ENCODE assay signal across 1 cellular context in the genomic region with DNA sequence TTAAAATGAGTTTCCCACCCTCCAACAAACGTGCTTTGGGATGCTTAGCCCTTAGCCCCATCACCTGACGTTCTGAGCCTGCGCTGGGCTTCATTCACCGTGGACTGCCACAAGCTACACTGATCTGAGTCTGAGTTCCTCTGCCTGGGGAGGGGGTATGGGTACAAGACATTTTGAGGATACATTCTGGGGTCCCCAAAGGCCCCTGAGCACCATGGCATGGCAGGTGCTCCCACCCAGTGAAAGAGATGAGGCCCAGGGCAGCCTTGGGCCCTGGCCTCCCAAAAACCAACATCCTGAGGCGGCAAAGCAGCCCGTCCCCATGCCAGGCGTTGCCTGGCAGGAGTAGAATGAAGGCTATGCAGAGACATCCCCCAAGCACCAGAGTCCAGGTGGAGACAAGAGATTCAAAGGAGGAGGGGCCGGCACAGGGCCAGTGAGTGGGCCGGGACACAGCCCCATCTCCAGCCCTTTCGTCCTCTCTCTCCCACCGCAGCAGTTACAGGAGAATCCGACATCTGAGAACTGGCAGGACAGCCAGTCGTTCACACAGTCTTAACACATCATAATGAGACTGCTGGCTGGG.
TF ChIP-seq lines count a peak whose summit lies in the region.

No MANE protein-coding gene starts in this region.

TF ChIP-seq in IMR-90, 13 proteins besides CTCF, POLR2A, EP300 and RAD21 (continued from another document):
- TF ChIP-seq MAFK (IDR thresholded peaks at IDR 0.05; ENCODE audit: low read depth, low read length) (no peak), RCOR1 (IDR thresholded peaks at IDR 0.05; ENCODE audit: insufficient replicate concordance, low read length) (no peak), RFX5 (IDR thresholded peaks at IDR 0.05; ENCODE audit: low read depth, low read length) (no peak), MXI1 (IDR thresholded peaks at IDR 0.05; ENCODE audit: borderline replicate concordance, low read depth, low read length) (no peak), NFE2L2 (IDR thresholded peaks at IDR 0.05; ENCODE audit: low read depth, low read length) (no peak), BHLHE40 (IDR thresholded peaks at IDR 0.05; ENCODE audit: low read depth, low read length) (no peak), CHD1 (IDR thresholded peaks at IDR 0.05; ENCODE audit: low read depth, low read length) (no peak), FOS (IDR thresholded peaks at IDR 0.05; ENCODE audit: low read depth, low read length) (no peak), MAZ (IDR thresholded peaks at IDR 0.05; ENCODE audit: borderline replicate concordance, low read depth, low read length) (no peak), CEBPB (IDR thresholded peaks at IDR 0.05; ENCODE audit: low read depth, low read length) (no peak), USF2 (IDR thresholded peaks at IDR 0.05; ENCODE audit: low read depth, low read length) (no peak)
